In the genomic region with DNA sequence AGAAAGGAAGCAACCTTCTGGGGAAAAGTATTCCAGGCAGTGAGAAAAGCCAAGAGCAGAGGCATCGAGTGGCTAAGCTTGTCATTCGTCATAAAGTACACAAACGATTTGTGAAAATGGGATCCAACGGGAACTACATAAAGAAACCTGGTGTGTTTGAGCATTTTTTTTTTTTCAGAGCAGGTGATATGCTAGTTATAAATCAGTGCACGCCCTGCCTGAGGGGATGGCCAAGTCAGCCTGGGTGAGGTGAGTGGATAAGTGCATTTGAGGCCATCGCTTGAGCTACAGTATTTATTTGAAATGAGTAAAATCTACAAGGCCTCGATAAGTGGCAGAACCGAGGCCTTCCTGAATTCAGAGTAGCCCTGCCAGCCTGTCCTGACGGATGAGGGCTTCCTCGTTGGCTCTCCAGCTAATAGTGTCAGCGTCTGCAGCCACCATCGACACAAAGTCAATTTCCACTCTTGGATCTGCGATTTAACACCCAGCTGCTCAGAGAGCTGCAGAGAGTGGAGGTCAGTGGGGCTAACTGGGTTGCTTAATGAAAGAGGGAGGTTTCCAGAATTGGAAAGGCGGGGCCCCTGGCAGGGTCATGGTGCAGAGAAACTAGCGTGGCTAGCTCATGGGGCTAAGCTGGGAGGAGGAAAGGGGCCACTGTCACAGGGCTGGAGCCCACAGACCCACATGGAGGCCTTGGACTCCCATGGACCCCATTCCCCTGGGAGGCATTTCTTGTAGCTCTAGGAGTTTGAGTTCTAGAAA, we compare ENCODE assay signal across 1 cellular context.
TF ChIP-seq lines count a peak whose summit lies in the region.

No MANE protein-coding gene starts in this region.

TF ChIP-seq in HepG2, 621 proteins besides CTCF, POLR2A, EP300 and RAD21:
- TF ChIP-seq, protein P1, sequence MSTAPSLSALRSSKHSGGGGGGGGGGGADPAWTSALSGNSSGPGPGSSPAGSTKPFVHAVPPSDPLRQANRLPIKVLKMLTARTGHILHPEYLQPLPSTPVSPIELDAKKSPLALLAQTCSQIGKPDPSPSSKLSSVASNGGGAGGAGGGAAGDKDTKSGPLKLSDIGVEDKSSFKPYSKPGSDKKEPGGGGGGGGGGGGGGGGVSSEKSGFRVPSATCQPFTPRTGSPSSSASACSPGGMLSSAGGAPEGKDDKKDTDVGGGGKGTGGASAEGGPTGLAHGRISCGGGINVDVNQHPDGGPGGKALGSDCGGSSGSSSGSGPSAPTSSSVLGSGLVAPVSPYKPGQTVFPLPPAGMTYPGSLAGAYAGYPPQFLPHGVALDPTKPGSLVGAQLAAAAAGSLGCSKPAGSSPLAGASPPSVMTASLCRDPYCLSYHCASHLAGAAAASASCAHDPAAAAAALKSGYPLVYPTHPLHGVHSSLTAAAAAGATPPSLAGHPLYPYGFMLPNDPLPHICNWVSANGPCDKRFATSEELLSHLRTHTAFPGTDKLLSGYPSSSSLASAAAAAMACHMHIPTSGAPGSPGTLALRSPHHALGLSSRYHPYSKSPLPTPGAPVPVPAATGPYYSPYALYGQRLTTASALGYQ (CRISPR knock-in tag; IDR thresholded peaks at IDR 0.05) = no peak
- no peak for TF ChIP-seq NFATC3 (CRISPR knock-in tag; IDR thresholded peaks at IDR 0.05)
- no peak for TF ChIP-seq ZFP36L2 (CRISPR knock-in tag; IDR thresholded peaks at IDR 0.05)
- TF ChIP-seq HOXA5 (CRISPR knock-in tag; IDR thresholded peaks at IDR 0.05) = no peak
- no peak for TF ChIP-seq FOXK2 (IDR thresholded peaks at IDR 0.05)
- TF ChIP-seq, protein P2, sequence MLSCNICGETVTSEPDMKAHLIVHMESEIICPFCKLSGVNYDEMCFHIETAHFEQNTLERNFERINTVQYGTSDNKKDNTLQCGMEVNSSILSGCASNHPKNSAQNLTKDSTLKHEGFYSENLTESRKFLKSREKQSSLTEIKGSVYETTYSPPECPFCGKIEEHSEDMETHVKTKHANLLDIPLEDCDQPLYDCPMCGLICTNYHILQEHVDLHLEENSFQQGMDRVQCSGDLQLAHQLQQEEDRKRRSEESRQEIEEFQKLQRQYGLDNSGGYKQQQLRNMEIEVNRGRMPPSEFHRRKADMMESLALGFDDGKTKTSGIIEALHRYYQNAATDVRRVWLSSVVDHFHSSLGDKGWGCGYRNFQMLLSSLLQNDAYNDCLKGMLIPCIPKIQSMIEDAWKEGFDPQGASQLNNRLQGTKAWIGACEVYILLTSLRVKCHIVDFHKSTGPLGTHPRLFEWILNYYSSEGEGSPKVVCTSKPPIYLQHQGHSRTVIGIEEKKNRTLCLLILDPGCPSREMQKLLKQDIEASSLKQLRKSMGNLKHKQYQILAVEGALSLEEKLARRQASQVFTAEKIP (CRISPR knock-in tag; IDR thresholded peaks at IDR 0.05; ENCODE audit: borderline replicate concordance) = no peak
